Comparison of ENCODE assay signal across 5 cellular contexts in genomic region chr12:76102-76501, GRCh38. TPM values are rescaled to one million over a fixed set of nuclear protein-coding genes. Genes with fewer than 3 reads are reported as not detected.
"Had no signal": no experiment of that assay in that cellular context is flagged by ENCODE, and none has a peak within 500 bp of the region (broad histone marks: within the 10 kb centered on the region; RNA-seq: fewer than 3 reads in every experiment).

No MANE protein-coding gene starts in this region.

RNA-seq across cellular contexts. Expression of gene IQSEC3, which starts 9.5 kb away (rescaled TPM):
- total RNA-seq: GM23248, H4, HFFc6, HT1080 had no signal
- polyA plus RNA-seq: GM23248, IgD-negative memory B cell had no signal
